Comparison of ENCODE assay signal across 1 cellular context in the genomic region with DNA sequence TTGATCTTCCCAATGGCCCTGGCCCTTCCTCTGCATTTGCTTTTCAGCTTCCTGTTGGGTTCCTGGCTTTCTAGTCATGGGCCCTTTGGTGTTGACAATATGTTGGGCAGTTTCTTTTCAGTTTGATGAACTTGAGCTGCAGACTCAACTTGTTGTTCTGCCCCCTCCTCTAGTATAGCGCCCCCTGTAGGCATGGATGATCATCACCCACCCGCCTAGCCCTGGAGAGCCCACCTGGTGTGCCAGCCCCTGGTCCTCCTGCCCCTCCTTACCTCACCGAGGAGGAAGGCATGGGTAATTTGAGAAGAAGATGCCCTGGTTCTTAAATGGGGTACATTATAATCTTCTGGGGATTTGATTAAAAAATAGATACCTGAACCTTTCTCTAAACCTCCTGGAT.
TF ChIP-seq lines count a peak whose summit lies in the region.

No MANE protein-coding gene starts in this region.

TF ChIP-seq in SK-N-SH treated with all-trans-retinoic acid at 6 μM for 48 hours, 23 proteins besides CTCF, POLR2A, EP300 and RAD21 (continued from another document):
- TF ChIP-seq, protein P1, sequence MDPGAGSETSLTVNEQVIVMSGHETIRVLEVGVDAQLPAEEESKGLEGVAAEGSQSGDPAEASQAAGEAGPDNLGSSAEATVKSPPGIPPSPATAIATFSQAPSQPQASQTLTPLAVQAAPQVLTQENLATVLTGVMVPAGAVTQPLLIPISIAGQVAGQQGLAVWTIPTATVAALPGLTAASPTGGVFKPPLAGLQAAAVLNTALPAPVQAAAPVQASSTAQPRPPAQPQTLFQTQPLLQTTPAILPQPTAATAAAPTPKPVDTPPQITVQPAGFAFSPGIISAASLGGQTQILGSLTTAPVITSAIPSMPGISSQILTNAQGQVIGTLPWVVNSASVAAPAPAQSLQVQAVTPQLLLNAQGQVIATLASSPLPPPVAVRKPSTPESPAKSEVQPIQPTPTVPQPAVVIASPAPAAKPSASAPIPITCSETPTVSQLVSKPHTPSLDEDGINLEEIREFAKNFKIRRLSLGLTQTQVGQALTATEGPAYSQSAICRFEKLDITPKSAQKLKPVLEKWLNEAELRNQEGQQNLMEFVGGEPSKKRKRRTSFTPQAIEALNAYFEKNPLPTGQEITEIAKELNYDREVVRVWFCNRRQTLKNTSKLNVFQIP (CRISPR knock-in tag; IDR thresholded peaks at IDR 0.05; ENCODE audit: borderline replicate concordance, low read depth): no peak
TF ChIP-seq in SK-N-SH treated with all-trans-retinoic acid at 6 μM for 48 hours: peak in this region for 0.
